Comparison of ENCODE assay signal across 20 cellular contexts in genomic region chr17:43855061-43855460, GRCh38. TPM values are rescaled to one million over a fixed set of nuclear protein-coding genes. Genes with fewer than 3 reads are reported as not detected.
A peak's percentile ranks its signal among the peaks of the same experiment; 100 is the strongest.
DNase-seq lines count a peak whose midpoint lies in the region; TF ChIP-seq lines count a peak whose summit lies in the region.
"Had no signal": no experiment of that assay in that cellular context is flagged by ENCODE, and none has a peak within 500 bp of the region (broad histone marks: within the 10 kb centered on the region; RNA-seq: fewer than 3 reads in every experiment).

No MANE protein-coding gene starts in this region.

- H3K4me3 ChIP-seq in osteoblast (ENCODE audit: insufficient read depth, low read length) (no peak overlapping the region), breast epithelium (no peak overlapping the region)
- H3K4me3 ChIP-seq: A549, HAP-1 had no signal

- no peak overlapping the region for H3K4me3 Mint-ChIP-seq in activated naive CD4-positive, alpha-beta T cell treated with anti-CD3 and anti-CD28 coated beads, Interleukin-2, amount 10 ng/mL, durations not matched to agents 7 days and 5 days
- H3K4me3 Mint-ChIP-seq: CD4-positive, alpha-beta T cell had no signal

- no peaks in the 10 kb centered on the region for H3K9me3 Mint-ChIP-seq in activated naive CD4-positive, alpha-beta T cell treated with anti-CD3 and anti-CD28 coated beads, Interleukin-2, amount 10 ng/mL, durations not matched to agents 7 days and 5 days
- H3K9me3 Mint-ChIP-seq: CD4-positive, alpha-beta T cell had no signal

- H3K27me3 ChIP-seq in osteoblast (ENCODE audit: insufficient read depth, low read length) (peaks cover 76% of the 10 kb centered on the region), breast epithelium (no peaks in the 10 kb centered on the region)

- CTCF ChIA-PET in GM10248 (lab: Yijun Ruan, JAX): interaction anchor here (2.3 to 4.4 kb wide), 2 partner anchors 8 to 24 kb away, joined by 14 to 46 read pairs; partner anchors contain the start of gene CD300LG
- CTCF ChIA-PET in activated naive CD4-positive, alpha-beta T cell treated with anti-CD3 and anti-CD28 coated beads, Interleukin-2, amount 10 ng/mL, durations not matched to agents 7 days and 5 days (lab: Charles Lee): interaction anchor here (0.7 to 1.9 kb wide), 2 partner anchors 9 to 90 kb away, joined by 3 to 9 read pairs; partner anchors contain the start of gene CD300LG

- no peaks in the 10 kb centered on the region for H3K36me3 ChIP-seq in osteoblast (ENCODE audit: insufficient read depth, low read length)
- H3K36me3 ChIP-seq in breast epithelium: no peaks in the 10 kb centered on the region
- H3K36me3 ChIP-seq: HAP-1 had no signal

- no peak overlapping the region for H2AFZ ChIP-seq in osteoblast (ENCODE audit: low read length)

- DNase-seq in NCI-H82 (lab: John Stamatoyannopoulos, UW) (peak; percentile 53), NCI-H82 treated with DMSO at 0.1 percent for 48 hours (lab: John Stamatoyannopoulos, UW; ENCODE audit: unreplicated experiment) (no peak), GM10248 (ENCODE audit: extremely low spot score) (peak; percentile 5), cerebellum (ENCODE audit: low spot score) (peak; percentile 47), osteoblast (ENCODE audit: insufficient read length, low spot score, missing footprints) (peak; percentile 38), breast epithelium (ENCODE audit: low spot score in 2 of 2) (no peak)
- DNase-seq in activated naive CD4-positive, alpha-beta T cell treated with anti-CD3 and anti-CD28 coated beads, Interleukin-2, amount 10 ng/mL, durations not matched to agents 7 days and 5 days: no peak
- DNase-seq in activated CD4-positive, alpha-beta T cell treated with anti-CD3 and anti-CD28 coated beads, Interleukin-2, amount 50 U/mL, for 4 hours: no peak
- DNase-seq: AML-193; CD4-positive, alpha-beta T cell; DMS79 treated with DMSO at 0.1 percent for 48 hours; IMR-90 had no signal

- no peaks in the 10 kb centered on the region for H4K20me1 ChIP-seq in osteoblast (ENCODE audit: insufficient read depth, low read length)

- no peaks in the 10 kb centered on the region for H3K9me3 ChIP-seq in osteoblast (ENCODE audit: low read depth, low read length)
- H3K9me3 ChIP-seq in breast epithelium: no peaks in the 10 kb centered on the region
- H3K9me3 ChIP-seq: A549, HAP-1 had no signal

- no peak overlapping the region for H3K27ac Mint-ChIP-seq in activated naive CD4-positive, alpha-beta T cell treated with anti-CD3 and anti-CD28 coated beads, Interleukin-2, amount 10 ng/mL, durations not matched to agents 7 days and 5 days
- H3K27ac Mint-ChIP-seq: CD4-positive, alpha-beta T cell had no signal

- H3K4me1 Mint-ChIP-seq in activated naive CD4-positive, alpha-beta T cell treated with anti-CD3 and anti-CD28 coated beads, Interleukin-2, amount 10 ng/mL, durations not matched to agents 7 days and 5 days: no peaks in the 10 kb centered on the region

- peaks cover 56% of the 10 kb centered on the region for H3K27me3 Mint-ChIP-seq in activated naive CD4-positive, alpha-beta T cell treated with anti-CD3 and anti-CD28 coated beads, Interleukin-2, amount 10 ng/mL, durations not matched to agents 7 days and 5 days

- no peak for TF ChIP-seq CTCF in GM10248 (IDR thresholded peaks at IDR 0.05; ENCODE audit: control extremely low read depth, extremely low read depth, low read depth, missing control alignments)
- no peak for TF ChIP-seq CTCF in osteoblast (IDR thresholded peaks at IDR 0.05; ENCODE audit: extremely low read depth, low read depth, low read length)
- no peak for TF ChIP-seq CTCF in breast epithelium (IDR thresholded peaks at IDR 0.05)

- H3K4me2 ChIP-seq in osteoblast (ENCODE audit: insufficient read depth, low read length): no peak overlapping the region
- H3K4me2 ChIP-seq: A549 had no signal

- H3K4me1 ChIP-seq in osteoblast (ENCODE audit: insufficient read depth, low read length) (no peaks in the 10 kb centered on the region), breast epithelium (no peaks in the 10 kb centered on the region)
- H3K4me1 ChIP-seq: Caco-2, HAP-1 had no signal

- H3K27ac ChIP-seq in osteoblast (ENCODE audit: low read depth, low read length) (no peak overlapping the region), breast epithelium (no peak overlapping the region)
- H3K27ac ChIP-seq: 22Rv1, A549, C4-2B, HL-60 had no signal

- intact Hi-C loops in breast epithelium (cut with DNase I; ENCODE audit: low total_unique reads): no loop called here

- POLR2A ChIA-PET in GM10248 (lab: Yijun Ruan, JAX): no interaction called here

- no peak for TF ChIP-seq POLR2A in breast epithelium (IDR thresholded peaks at IDR 0.05)

- no peaks in the 10 kb centered on the region for H3K36me3 Mint-ChIP-seq in activated naive CD4-positive, alpha-beta T cell treated with anti-CD3 and anti-CD28 coated beads, Interleukin-2, amount 10 ng/mL, durations not matched to agents 7 days and 5 days

- H3K79me2 ChIP-seq in osteoblast (ENCODE audit: insufficient read depth, low read length): no peaks in the 10 kb centered on the region

RNA-seq across cellular contexts. Expression of gene CD300LG, which starts 8.1 kb away (rescaled TPM):
- total RNA-seq in cerebellum (not detected), osteoblast (not detected in 2 replicates), breast epithelium (10 to 100 TPM; 17.9 to 69.2 (median 51.0) TPM)
- total RNA-seq: Caco-2; CD4-positive, alpha-beta T cell; H1; HT1080; IMR-90 had no signal

RNA-seq across cellular contexts. Expression of gene MPP3, which starts 22.1 kb away (rescaled TPM):
- 49.0 TPM for total RNA-seq in cerebellum
- total RNA-seq in osteoblast: 6.2 and 7.1 TPM in 2 replicates
- 10 to 100 TPM; 24.2 to 26.3 (median 26.2) TPM for total RNA-seq in breast epithelium

RNA-seq across cellular contexts. Expression of gene MPP2, which starts 52.3 kb away (rescaled TPM):
- total RNA-seq in cerebellum: 14.2 TPM
- 0.59 and 0.72 TPM in 2 replicates for total RNA-seq in osteoblast
- total RNA-seq in breast epithelium: 1 to 10 TPM; 2.6 to 7.9 (median 3.9) TPM

Comparison
In these comparisons a context has a peak if more than half of its experiments do, and no peak if none do; other contexts are left out.
1. DNase-seq: peak in NCI-H82 (single experiment), GM10248 (single experiment), cerebellum (single experiment) and osteoblast (single experiment); none in NCI-H82 treated with DMSO at 0.1 percent for 48 hours (single experiment), breast epithelium (0 of 2), activated naive CD4-positive, alpha-beta T cell treated with anti-CD3 and anti-CD28 coated beads, Interleukin-2, amount 10 ng/mL, durations not matched to agents 7 days and 5 days (single experiment) and activated CD4-positive, alpha-beta T cell treated with anti-CD3 and anti-CD28 coated beads, Interleukin-2, amount 50 U/mL, for 4 hours (0 of 2).
2. RNA of gene CD300LG, which starts 8.1 kb away (total RNA-seq): 17.9 to 69.2 TPM in breast epithelium; not detected in cerebellum (single experiment) and not detected in osteoblast; every median in the first group is over 10 times any median in the second.